26 cellular contexts compared by ENCODE assay signal in genomic region chr21:38785483-38785882, GRCh38.
"Had no signal": no experiment of that assay in that cellular context is flagged by ENCODE, and none has a peak within 500 bp of the region (broad histone marks: within the 10 kb centered on the region; RNA-seq: fewer than 3 reads in every experiment).

No MANE protein-coding gene starts in this region.

- H3K4me3 ChIP-seq: coronary artery, esophagus muscularis mucosa, gastroesophageal sphincter, heart left ventricle, hepatocyte, lung, prostate gland, right atrium auricular region, sigmoid colon, spleen, thoracic aorta, tibial nerve, upper lobe of left lung had no signal

- ATAC-seq: foreskin keratinocyte; gastroesophageal sphincter; heart left ventricle; left lobe of liver; natural killer cell treated with Interleukin-12 subunit alpha and Interleukin-12 subunit beta and Interleukin-15 and Interleukin-18, amount 100 ng/mL, for 72 hours; stimulated activated naive B cell treated with anti-CD40 and anti-IgM and Interleukin-4, amounts not matched to agents 10 μg/mL and 1 μg/mL and 100 μg/mL, for 72 hours had no signal

- DNase-seq: dermis blood vessel endothelial cell; effector memory CD4-positive, alpha-beta T cell; foreskin keratinocyte; heart left ventricle; kidney; naive B cell; sigmoid colon; spleen; stimulated activated CD4-positive, alpha-beta T cell treated with anti-CD3 and anti-CD28 coated beads, Interleukin-2, amount 100 ng/mL, for 48 hours; stimulated activated naive B cell treated with anti-CD40 and anti-IgM and Interleukin-4, amounts not matched to agents 10 μg/mL and 1 μg/mL and 100 μg/mL, for 72 hours; upper lobe of left lung had no signal

- H3K4me3 Mint-ChIP-seq: memory B cell; naive B cell; natural killer cell treated with Interleukin-12 subunit alpha and Interleukin-12 subunit beta and Interleukin-15 and Interleukin-18, amount 100 ng/mL, for 72 hours; neural crest cell; stimulated activated naive B cell treated with anti-CD40 and anti-IgM and Interleukin-4, amounts not matched to agents 10 μg/mL and 1 μg/mL and 100 μg/mL, for 72 hours; stimulated activated naive CD8-positive, alpha-beta T cell treated with anti-CD3 and anti-CD28 coated beads, Interleukin-15, Interleukin-2, amounts not matched to agents 100 ng/mL and 50 ng/mL, for 24 hours had no signal

- H3K27ac ChIP-seq: coronary artery, esophagus muscularis mucosa, gastroesophageal sphincter, heart left ventricle, parathyroid adenoma, prostate gland, right atrium auricular region, sigmoid colon, spleen, thoracic aorta, tibial nerve, upper lobe of left lung had no signal

- H3K27ac Mint-ChIP-seq: memory B cell; naive B cell; natural killer cell treated with Interleukin-12 subunit alpha and Interleukin-12 subunit beta and Interleukin-15 and Interleukin-18, amount 100 ng/mL, for 72 hours; stimulated activated naive B cell treated with anti-CD40 and anti-IgM and Interleukin-4, amounts not matched to agents 10 μg/mL and 1 μg/mL and 100 μg/mL, for 72 hours; stimulated activated naive CD8-positive, alpha-beta T cell treated with anti-CD3 and anti-CD28 coated beads, Interleukin-15, Interleukin-2, amounts not matched to agents 100 ng/mL and 50 ng/mL, for 24 hours had no signal

- H3K79me2 ChIP-seq: hepatocyte, parathyroid adenoma had no signal

- H2AFZ ChIP-seq: hepatocyte, parathyroid adenoma had no signal

- H3K4me2 ChIP-seq: hepatocyte had no signal

- H3K9me3 ChIP-seq: prostate gland, thoracic aorta had no signal

- H3K27me3 ChIP-seq: esophagus muscularis mucosa, foreskin keratinocyte, gastroesophageal sphincter, heart left ventricle, hepatocyte, right atrium auricular region, sigmoid colon, tibial nerve, upper lobe of left lung had no signal

- H3K36me3 ChIP-seq: esophagus muscularis mucosa, gastroesophageal sphincter, heart left ventricle, prostate gland, right atrium auricular region, sigmoid colon, spleen, thoracic aorta, tibial nerve, upper lobe of left lung had no signal

- H3K4me1 ChIP-seq: esophagus muscularis mucosa, gastroesophageal sphincter, prostate gland, right atrium auricular region, sigmoid colon, tibial nerve, upper lobe of left lung had no signal

- H3K9ac ChIP-seq: parathyroid adenoma had no signal
